Comparison of ENCODE assay signal across 17 cellular contexts in genomic region chr16:59213952-59214351, GRCh38.
"Had no signal": no experiment of that assay in that cellular context is flagged by ENCODE, and none has a peak within 500 bp of the region (broad histone marks: within the 10 kb centered on the region; RNA-seq: fewer than 3 reads in every experiment).

No MANE protein-coding gene starts in this region.

- H3K27ac ChIP-seq: gastrocnemius medialis, heart left ventricle, lower lobe of right lung, ovary, spleen had no signal

- H3K27me3 ChIP-seq: gastrocnemius medialis, heart left ventricle, ovary, spleen had no signal

- FAIRE-seq: bronchial epithelial cell, islet of Langerhans had no signal

- DNase-seq: activated CD4-positive, alpha-beta T cell treated with anti-CD3 and anti-CD28 coated beads for 48 hours; activated CD8-positive, alpha-beta memory T cell treated with anti-CD3 and anti-CD28 coated beads for 24 hours; activated naive CD8-positive, alpha-beta T cell treated with anti-CD3 and anti-CD28 coated beads for 36 hours; anterior cingulate cortex; dermis blood vessel endothelial cell; effector memory CD8-positive, alpha-beta T cell; gastrocnemius medialis; heart left ventricle; left colon; lower lobe of right lung; midbrain; ovary; spleen; stimulated activated naive CD8-positive, alpha-beta T cell treated with anti-CD3 and anti-CD28 coated beads, Interleukin-15, amount 100 ng/mL, for 72 hours; T1000 had no signal

- H3K36me3 ChIP-seq: gastrocnemius medialis, heart left ventricle, lower lobe of right lung, ovary, spleen had no signal

- H3K4me3 ChIP-seq: gastrocnemius medialis, heart left ventricle, lower lobe of right lung, ovary, spleen had no signal

- H3K9me3 ChIP-seq: gastrocnemius medialis, lower lobe of right lung, ovary had no signal
